ENCODE assay signal across 7 cellular contexts in genomic region chr15:67100808-67101581, GRCh38. TPM values are rescaled to one million over a fixed set of nuclear protein-coding genes. Genes with fewer than 3 reads are reported as not detected.
A peak's percentile ranks its signal among the peaks of the same experiment; 100 is the strongest.
DNase-seq lines count a peak whose midpoint lies in the region; ATAC-seq, FAIRE-seq and TF ChIP-seq lines count a peak whose summit lies in the region.

No MANE protein-coding gene starts in this region.

- peak; percentile 60 for ATAC-seq in HG03039 (IDR thresholded peaks at IDR 0.05; ENCODE audit: unreplicated experiment)

- TF ChIP-seq CTCF in ascending aorta (IDR thresholded peaks at IDR 0.05), result no peak

- H3K27ac Mint-ChIP-seq in activated T-cell treated with anti-CD3 and anti-CD28 coated beads, Interleukin-2, amount 50 U/mL, for 24 hours, result no peak overlapping the region

- peaks cover 39% of the 10 kb centered on the region for H3K4me1 Mint-ChIP-seq in activated T-cell treated with anti-CD3 and anti-CD28 coated beads, Interleukin-2, amount 50 U/mL, for 24 hours (ENCODE audit: low read depth)

- H3K27ac ChIP-seq in ascending aorta, result no peak overlapping the region

- no peaks in the 10 kb centered on the region for H3K27me3 Mint-ChIP-seq in activated T-cell treated with anti-CD3 and anti-CD28 coated beads, Interleukin-2, amount 50 U/mL, for 24 hours

- FAIRE-seq in GM19239 (lab: Jason Lieb, UNC), result peak; percentile 92

- no peaks in the 10 kb centered on the region for H3K27me3 ChIP-seq in ascending aorta

- H3K4me1 ChIP-seq in ascending aorta, result peaks cover 19 to 37% of the 10 kb centered on the region in 2 donors

- no peak for DNase-seq in GM19239 (ENCODE audit: insufficient read length, low spot score)
- peak; percentile 70 for DNase-seq in activated T-cell treated with anti-CD3 and anti-CD28 coated beads, Interleukin-2, amount 50 U/mL, for 24 hours
- DNase-seq in stimulated activated CD4-positive, alpha-beta T cell treated with anti-CD3 and anti-CD28 coated beads, Interleukin-4, amount 100 ng/mL, for 48 hours (ENCODE audit: low read depth in 2 of 2), result peak; percentile 60 to 73
- DNase-seq in anterior cingulate cortex (lab: John Stamatoyannopoulos, UW), result no peak
- DNase-seq in ascending aorta (ENCODE audit: low spot score in 2 of 2), result no peak
- DNase-seq in midbrain (lab: John Stamatoyannopoulos, UW), result no peak

- H3K9me3 Mint-ChIP-seq in activated T-cell treated with anti-CD3 and anti-CD28 coated beads, Interleukin-2, amount 50 U/mL, for 24 hours, result no peaks in the 10 kb centered on the region

- H3K9me3 ChIP-seq in ascending aorta, result no peaks in the 10 kb centered on the region

- intact Hi-C loops in ascending aorta (cut with DNase I), result no loop called here

- H3K36me3 ChIP-seq in ascending aorta, result no peaks in the 10 kb centered on the region

- no peak overlapping the region for H3K4me3 ChIP-seq in ascending aorta

- H3K36me3 Mint-ChIP-seq in activated T-cell treated with anti-CD3 and anti-CD28 coated beads, Interleukin-2, amount 50 U/mL, for 24 hours (ENCODE audit: low read depth), result peaks cover 35% of the 10 kb centered on the region

- H3K4me3 Mint-ChIP-seq in activated T-cell treated with anti-CD3 and anti-CD28 coated beads, Interleukin-2, amount 50 U/mL, for 24 hours, result no peak overlapping the region

RNA-seq across cellular contexts. Expression of gene SMAD3, which starts 35.6 kb away (rescaled TPM):
- total RNA-seq in ascending aorta, result 89.3 TPM

Comparison
In these comparisons a context has a peak if more than half of its experiments do, and no peak if none do; other contexts are left out.
1. DNase-seq: peak in activated T-cell treated with anti-CD3 and anti-CD28 coated beads, Interleukin-2, amount 50 U/mL, for 24 hours (single experiment) and stimulated activated CD4-positive, alpha-beta T cell treated with anti-CD3 and anti-CD28 coated beads, Interleukin-4, amount 100 ng/mL, for 48 hours (2 of 2); none in GM19239 (single experiment), anterior cingulate cortex (0 of 58), ascending aorta (0 of 2) and midbrain (single experiment).